Comparison of ENCODE assay signal across 20 cellular contexts in genomic region chr3:34072297-34072696, GRCh38.
DNase-seq lines count a peak whose midpoint lies in the region; ATAC-seq, FAIRE-seq and TF ChIP-seq lines count a peak whose summit lies in the region.
"Had no signal": no experiment of that assay in that cellular context is flagged by ENCODE, and none has a peak within 500 bp of the region (broad histone marks: within the 10 kb centered on the region; RNA-seq: fewer than 3 reads in every experiment).

No MANE protein-coding gene starts in this region.

- H3K9me2 ChIP-seq in DOHH2 (replicated peaks; ENCODE audit: control insufficient read depth, low read length) (no peaks in the 10 kb centered on the region), Loucy (replicated peaks; ENCODE audit: low read depth, low read length) (no peaks in the 10 kb centered on the region), PC-3 (replicated peaks; ENCODE audit: low read length) (no peaks in the 10 kb centered on the region)

- no peaks in the 10 kb centered on the region for H3K27me3 ChIP-seq in DOHH2 (ENCODE audit: control insufficient read depth, low read length)
- no peaks in the 10 kb centered on the region for H3K27me3 ChIP-seq in Loucy (ENCODE audit: insufficient read depth, low read length, poor library complexity, severe bottlenecking)
- peaks cover 16% of the 10 kb centered on the region; the same call in 1 of the 2 replicates for H3K27me3 ChIP-seq in PC-3 (ENCODE audit: low read length)

- H2AFZ ChIP-seq in Loucy (ENCODE audit: low read length) (0 out of 2 replicates have a peak overlapping the region, but pooled peaks have one; percentile 24), PC-3 (ENCODE audit: low read length) (no peak overlapping the region)

- H3K27ac ChIP-seq in DOHH2 (ENCODE audit: low read depth, low read length) (no peak overlapping the region), PC-3 (ENCODE audit: low read length) (no peak overlapping the region)

- H3K9me3 ChIP-seq in DOHH2 (ENCODE audit: control insufficient read depth, insufficient read depth, low read length) (no peaks in the 10 kb centered on the region), Loucy (ENCODE audit: insufficient read depth, low read depth, low read length) (no peaks in the 10 kb centered on the region), PC-3 (ENCODE audit: low read length) (no peaks in the 10 kb centered on the region)

- FAIRE-seq in GM19239 (lab: Jason Lieb, UNC): no peak
- FAIRE-seq: A204.1 had no signal

- H3K4me3 ChIP-seq in DOHH2 (ENCODE audit: low read length): no peak overlapping the region
- H3K4me3 ChIP-seq in Loucy (ENCODE audit: low read length, poor library complexity, severe bottlenecking): no peak overlapping the region
- H3K4me3 ChIP-seq in PC-3 (ENCODE audit: low read length): no peak overlapping the region

- DNase-seq in PC-3 (no peak), GM19239 (ENCODE audit: insufficient read length, low spot score) (no peak)
- DNase-seq: C1 segment of cervical spinal cord, DND-41, GF-D8, HCEC 1CT, NCI-H1048, NCI-H1436 treated with DMSO at 0.1 percent for 48 hours, NCI-H2081, NCI-H510A treated with DMSO at 0.1 percent for 48 hours, NCI-H82, SHP77 treated with DMSO at 0.1 percent for 48 hours had no signal

- H3K79me2 ChIP-seq in DOHH2 (ENCODE audit: control insufficient read depth, low read length) (no peaks in the 10 kb centered on the region), Loucy (ENCODE audit: insufficient read depth, low read length) (no peaks in the 10 kb centered on the region), PC-3 (ENCODE audit: low read length) (no peaks in the 10 kb centered on the region)

- no peaks in the 10 kb centered on the region for H3F3A ChIP-seq in DOHH2 (ENCODE audit: control insufficient read depth, insufficient read depth)
- H3F3A ChIP-seq in Loucy (ENCODE audit: low read depth): 0 out of 2 replicates have a peak, but pooled peaks cover 2% of the 10 kb centered on the region
- no peaks in the 10 kb centered on the region for H3F3A ChIP-seq in PC-3 (ENCODE audit: low read length, unreplicated experiment)

- H3K9ac ChIP-seq in Loucy (ENCODE audit: low read depth, low read length, poor library complexity, severe bottlenecking) (peak overlapping the region; percentile 72), PC-3 (ENCODE audit: low read length) (no peak overlapping the region)

- intact Hi-C loops in PC-3 (cut with micrococcal nuclease): no loop called here

- H3K4me1 ChIP-seq in DOHH2 (ENCODE audit: control insufficient read depth, low read length) (peaks cover 33% of the 10 kb centered on the region), Loucy (ENCODE audit: insufficient read depth, low read length, poor library complexity, severe bottlenecking) (peaks cover 75% of the 10 kb centered on the region), PC-3 (ENCODE audit: insufficient read depth, low read length) (no peaks in the 10 kb centered on the region)

- TF ChIP-seq CTCF in DOHH2 (IDR thresholded peaks at IDR 0.05; ENCODE audit: low read depth, low read length, poor library complexity, severe bottlenecking): no peak
- TF ChIP-seq CTCF in Loucy (conservative IDR thresholded peaks at IDR 0.05; ENCODE audit: low read length): no peak
- TF ChIP-seq CTCF in PC-3 (conservative IDR thresholded peaks at IDR 0.05; ENCODE audit: low read depth, low read length): no peak

- H3K36me3 ChIP-seq in DOHH2 (ENCODE audit: control insufficient read depth, low read length): no peaks in the 10 kb centered on the region
- no peaks in the 10 kb centered on the region for H3K36me3 ChIP-seq in Loucy (ENCODE audit: insufficient read depth, low read length)
- H3K36me3 ChIP-seq in PC-3 (ENCODE audit: low read depth, low read length): no peaks in the 10 kb centered on the region

- CTCF ChIA-PET in PC-3 (lab: Charles Lee): no interaction called here

- ATAC-seq in GM18909 (IDR thresholded peaks at IDR 0.05; ENCODE audit: poor library complexity, unreplicated experiment) (peak; percentile 34), HG02678 (IDR thresholded peaks at IDR 0.05; ENCODE audit: unreplicated experiment) (peak; percentile 12), PC-3 (no peak), HG03175 (IDR thresholded peaks at IDR 0.05; ENCODE audit: unreplicated experiment) (no peak), HG03442 (IDR thresholded peaks at IDR 0.05; ENCODE audit: unreplicated experiment) (no peak)
- ATAC-seq: SK-N-SH treated with all-trans-retinoic acid at 6 μM for 48 hours had no signal

- H4K20me1 ChIP-seq in DOHH2 (ENCODE audit: control insufficient read depth, insufficient read depth, low read depth, low read length) (no peaks in the 10 kb centered on the region), Loucy (ENCODE audit: insufficient read depth, low read length, poor library complexity, severe bottlenecking) (no peaks in the 10 kb centered on the region), PC-3 (ENCODE audit: low read length) (no peaks in the 10 kb centered on the region)

- POLR2A ChIA-PET in PC-3 (lab: Charles Lee; ENCODE audit: unreplicated experiment): no interaction called here

- no TSS peak for BruUV-seq in PC-3 (replicated peaks; lab: Mats Ljungman, UMichigan)

- peak overlapping the region; percentile 41; the same call in 1 of the 2 replicates for H3K4me2 ChIP-seq in DOHH2 (ENCODE audit: low read length)
- no peak overlapping the region for H3K4me2 ChIP-seq in Loucy (ENCODE audit: low read depth, low read length, poor library complexity, severe bottlenecking)
- no peak overlapping the region for H3K4me2 ChIP-seq in PC-3 (ENCODE audit: low read length)

Comparison
In these comparisons a context has a peak if more than half of its experiments do, and no peak if none do; other contexts are left out.
1. ATAC-seq: peak in GM18909 (single experiment) and HG02678 (single experiment); none in PC-3 (single experiment), HG03175 (single experiment) and HG03442 (single experiment).